20 cellular contexts compared by ENCODE assay signal in genomic region chr5:39560730-39561129, GRCh38.
DNase-seq lines count a peak whose midpoint lies in the region; ATAC-seq, FAIRE-seq and TF ChIP-seq lines count a peak whose summit lies in the region.
"Had no signal": no experiment of that assay in that cellular context is flagged by ENCODE, and none has a peak within 500 bp of the region (broad histone marks: within the 10 kb centered on the region; RNA-seq: fewer than 3 reads in every experiment).

No MANE protein-coding gene starts in this region.

- no peaks in the 10 kb centered on the region for H3K36me3 Mint-ChIP-seq in effector memory CD8-positive, alpha-beta T cell (ENCODE audit: insufficient read depth)
- H3K36me3 Mint-ChIP-seq: CD8-positive, alpha-beta T cell had no signal

- ATAC-seq in effector memory CD8-positive, alpha-beta T cell (replicated peaks), result no peak
- ATAC-seq in HG02610 (IDR thresholded peaks at IDR 0.05; ENCODE audit: unreplicated experiment), result no peak
- ATAC-seq: CD8-positive, alpha-beta T cell; GM12878 had no signal

- FAIRE-seq in H54 (lab: Jason Lieb, UNC), result peak; percentile 64
- FAIRE-seq: D721Med, GM12878, GM12892, GM18507 had no signal

- H3K27me3 Mint-ChIP-seq in effector memory CD8-positive, alpha-beta T cell, result peaks cover 18 to 24% of the 10 kb centered on the region in 2 donors

- DNase-seq in Ammon's horn (ENCODE audit: low spot score) (peak; percentile 11), H54 (ENCODE audit: insufficient read length, low spot score) (no peak), inferior parietal cortex (ENCODE audit: extremely low spot score) (peak; percentile 53)
- no peak for DNase-seq in effector memory CD8-positive, alpha-beta T cell
- DNase-seq in activated CD4-positive, CD25-positive, alpha-beta regulatory T cell treated with anti-CD3 and anti-CD28 coated beads, Interleukin-2, amount 50 U/mL, for 72 hours, result no peak
- DNase-seq: 8988T; ACHN; Caco-2; Calu3; CD4-positive, alpha-beta T cell; CD8-positive, alpha-beta T cell; DND-41; EL; GDM1 had no signal

- no peaks in the 10 kb centered on the region for H3K9me3 Mint-ChIP-seq in effector memory CD8-positive, alpha-beta T cell
- H3K9me3 Mint-ChIP-seq: CD4-positive, alpha-beta T cell; CD8-positive, alpha-beta T cell had no signal

- H3K4me3 Mint-ChIP-seq in effector memory CD8-positive, alpha-beta T cell, result no peak overlapping the region
- H3K4me3 Mint-ChIP-seq: B cell; CD4-positive, alpha-beta T cell; CD8-positive, alpha-beta T cell had no signal

- no peaks in the 10 kb centered on the region for H3K4me1 Mint-ChIP-seq in effector memory CD8-positive, alpha-beta T cell (ENCODE audit: low read depth in 2 of 2)
- H3K4me1 Mint-ChIP-seq: B cell had no signal

- H3K27ac Mint-ChIP-seq in effector memory CD8-positive, alpha-beta T cell, result no peak overlapping the region
- H3K27ac Mint-ChIP-seq: B cell; CD4-positive, alpha-beta T cell; CD8-positive, alpha-beta T cell had no signal

- TF ChIP-seq POLR2A in H54 (IDR thresholded peaks at IDR 0.05; ENCODE audit: low read depth, low read length), result no peak

Comparison
In these comparisons a context has a peak if more than half of its experiments do, and no peak if none do; other contexts are left out.
1. DNase-seq: peak in Ammon's horn (single experiment) and inferior parietal cortex (single experiment); none in H54 (single experiment), effector memory CD8-positive, alpha-beta T cell (0 of 3) and activated CD4-positive, CD25-positive, alpha-beta regulatory T cell treated with anti-CD3 and anti-CD28 coated beads, Interleukin-2, amount 50 U/mL, for 72 hours (single experiment).